ENCODE assay signal across 17 cellular contexts in genomic region chr1:15958111-15958510, GRCh38. TPM values are rescaled to one million over a fixed set of nuclear protein-coding genes. Genes with fewer than 3 reads are reported as not detected.
A peak's percentile ranks its signal among the peaks of the same experiment; 100 is the strongest.
DNase-seq lines count a peak whose midpoint lies in the region; ATAC-seq and TF ChIP-seq lines count a peak whose summit lies in the region.
"Had no signal": no experiment of that assay in that cellular context is flagged by ENCODE, and none has a peak within 500 bp of the region (broad histone marks: within the 10 kb centered on the region; RNA-seq: fewer than 3 reads in every experiment).

No MANE protein-coding gene starts in this region.

- intact Hi-C loops in activated CD4-positive, alpha-beta T cell treated with anti-CD3 and anti-CD28 coated beads for 36 hours (cut with DNase I, micrococcal nuclease) = no loop called here
- intact Hi-C loops in spleen (cut with DNase I; ENCODE audit: low total_unique reads) = no loop called here

- H3K27ac ChIP-seq in VCaP (peak overlapping the region; percentile 69), spleen (peak overlapping the region in 3 of 8 donors; percentile 26 to 50 (median 38))
- H3K27ac ChIP-seq: parathyroid adenoma had no signal

- 54 to 85% (median 62%) methylated on average over 5 of the region's 5 CpGs for WGBS in spleen, 5 donors

- no peak for DNase-seq in activated CD4-positive, alpha-beta T cell treated with anti-CD3 and anti-CD28 coated beads for 36 hours
- DNase-seq in activated CD4-positive, alpha-beta T cell treated with anti-CD3 and anti-CD28 coated beads, Interleukin-2, amount 10 ng/mL, durations not matched to agents 7 days and 5 days = no peak
- no peak for DNase-seq in effector memory CD8-positive, alpha-beta T cell
- DNase-seq in spleen = peak; percentile 40
- no peak for DNase-seq in OCI-M1 (lab: John Stamatoyannopoulos, UW)
- DNase-seq in NCI-H1417 treated with DMSO at 0.1 percent for 48 hours (lab: John Stamatoyannopoulos, UW) = no peak
- no peak for DNase-seq in stimulated activated CD4-positive, alpha-beta T cell treated with anti-CD3 and anti-CD28 coated beads, Interleukin-1b, Interleukin-23, amount 100 ng/mL, for 48 hours
- DNase-seq: 8988T; activated CD4-positive, alpha-beta T cell treated with anti-CD3 and anti-CD28 coated beads, Interleukin-2, amount 50 U/mL, for 4 hours; activated naive CD4-positive, alpha-beta T cell; CD8-positive, alpha-beta memory T cell; central memory CD4-positive, alpha-beta T cell; NCI-H2171; T-helper 9 cell had no signal

- H3K27me3 Mint-ChIP-seq in activated CD4-positive, alpha-beta T cell treated with anti-CD3 and anti-CD28 coated beads for 36 hours = no peaks in the 10 kb centered on the region
- no peaks in the 10 kb centered on the region for H3K27me3 Mint-ChIP-seq in activated CD4-positive, alpha-beta T cell treated with anti-CD3 and anti-CD28 coated beads, Interleukin-2, amount 10 ng/mL, durations not matched to agents 7 days and 5 days
- no peaks in the 10 kb centered on the region for H3K27me3 Mint-ChIP-seq in effector memory CD8-positive, alpha-beta T cell
- H3K27me3 Mint-ChIP-seq: CD8-positive, alpha-beta memory T cell had no signal

- H3K36me3 Mint-ChIP-seq in activated CD4-positive, alpha-beta T cell treated with anti-CD3 and anti-CD28 coated beads for 36 hours (ENCODE audit: low read depth) = peaks cover 35% of the 10 kb centered on the region
- H3K36me3 Mint-ChIP-seq in activated CD4-positive, alpha-beta T cell treated with anti-CD3 and anti-CD28 coated beads, Interleukin-2, amount 10 ng/mL, durations not matched to agents 7 days and 5 days (ENCODE audit: low read depth) = peaks cover 11% of the 10 kb centered on the region
- H3K36me3 Mint-ChIP-seq in effector memory CD8-positive, alpha-beta T cell (ENCODE audit: insufficient read depth) = peaks cover 15% of the 10 kb centered on the region

- TF ChIP-seq CTCF in VCaP (conservative IDR thresholded peaks at IDR 0.05) (no peak), spleen (IDR thresholded peaks at IDR 0.05 in 8 of 11, conservative IDR thresholded peaks at IDR 0.05 in 3 of 11) (no peak)

- H3K4me1 ChIP-seq in spleen = peaks cover 28 to 99% (median 74%) of the 10 kb centered on the region in 6 donors

- no peak for TF ChIP-seq POLR2A in spleen (IDR thresholded peaks at IDR 0.05)

- H3K9me3 Mint-ChIP-seq in activated CD4-positive, alpha-beta T cell treated with anti-CD3 and anti-CD28 coated beads for 36 hours (ENCODE audit: low read depth) = no peaks in the 10 kb centered on the region
- no peaks in the 10 kb centered on the region for H3K9me3 Mint-ChIP-seq in activated CD4-positive, alpha-beta T cell treated with anti-CD3 and anti-CD28 coated beads, Interleukin-2, amount 10 ng/mL, durations not matched to agents 7 days and 5 days
- H3K9me3 Mint-ChIP-seq in effector memory CD8-positive, alpha-beta T cell = no peaks in the 10 kb centered on the region
- H3K9me3 Mint-ChIP-seq: CD8-positive, alpha-beta memory T cell had no signal

- no peak for ATAC-seq in activated CD4-positive, alpha-beta T cell treated with anti-CD3 and anti-CD28 coated beads for 36 hours
- ATAC-seq in effector memory CD8-positive, alpha-beta T cell (replicated peaks) = no peak

- H3K27me3 ChIP-seq in spleen (replicated peaks in 1 of 7) = no peaks in the 10 kb centered on the region

- H3K27ac Mint-ChIP-seq in activated CD4-positive, alpha-beta T cell treated with anti-CD3 and anti-CD28 coated beads for 36 hours = peak overlapping the region; percentile 74
- H3K27ac Mint-ChIP-seq in activated CD4-positive, alpha-beta T cell treated with anti-CD3 and anti-CD28 coated beads, Interleukin-2, amount 10 ng/mL, durations not matched to agents 7 days and 5 days = no peak overlapping the region
- H3K27ac Mint-ChIP-seq in effector memory CD8-positive, alpha-beta T cell = peak overlapping the region; percentile 6 to 79

- peaks cover 92% of the 10 kb centered on the region for H3K4me1 Mint-ChIP-seq in activated CD4-positive, alpha-beta T cell treated with anti-CD3 and anti-CD28 coated beads for 36 hours
- H3K4me1 Mint-ChIP-seq in activated CD4-positive, alpha-beta T cell treated with anti-CD3 and anti-CD28 coated beads, Interleukin-2, amount 10 ng/mL, durations not matched to agents 7 days and 5 days = peaks cover 55% of the 10 kb centered on the region
- H3K4me1 Mint-ChIP-seq in effector memory CD8-positive, alpha-beta T cell (ENCODE audit: low read depth in 2 of 2) = peaks cover 33 to 42% of the 10 kb centered on the region in 2 donors

- H3K4me3 ChIP-seq in spleen = no peak overlapping the region
- H3K4me3 ChIP-seq: smooth muscle cell had no signal

- H3K9me3 ChIP-seq in spleen = no peaks in the 10 kb centered on the region

- CTCF ChIA-PET in activated CD4-positive, alpha-beta T cell treated with anti-CD3 and anti-CD28 coated beads for 36 hours (lab: Charles Lee) = interaction anchor here (0.6 to 1.5 kb wide), 3 partner anchors 10 to 36 kb away, joined by 3 to 5 read pairs (median 3); no protein-coding TSS in a partner anchor
- CTCF ChIA-PET in activated CD4-positive, alpha-beta T cell treated with anti-CD3 and anti-CD28 coated beads, Interleukin-2, amount 10 ng/mL, durations not matched to agents 7 days and 5 days (lab: Charles Lee) = interaction anchor here (0.8 kb wide), 1 partner anchor 9 kb away, joined by 3 read pairs; no protein-coding TSS in a partner anchor

- H3K4me3 Mint-ChIP-seq in activated CD4-positive, alpha-beta T cell treated with anti-CD3 and anti-CD28 coated beads for 36 hours = no peak overlapping the region
- H3K4me3 Mint-ChIP-seq in activated CD4-positive, alpha-beta T cell treated with anti-CD3 and anti-CD28 coated beads, Interleukin-2, amount 10 ng/mL, durations not matched to agents 7 days and 5 days = no peak overlapping the region
- H3K4me3 Mint-ChIP-seq in effector memory CD8-positive, alpha-beta T cell = no peak overlapping the region
- H3K4me3 Mint-ChIP-seq: CD8-positive, alpha-beta memory T cell had no signal

- POLR2A ChIA-PET in activated CD4-positive, alpha-beta T cell treated with anti-CD3 and anti-CD28 coated beads for 36 hours (lab: Charles Lee) = interaction anchor here (0.6 kb wide), 1 partner anchor 131 kb away, joined by 3 read pairs; no protein-coding TSS in a partner anchor
- POLR2A ChIA-PET in activated CD4-positive, alpha-beta T cell treated with anti-CD3 and anti-CD28 coated beads, Interleukin-2, amount 10 ng/mL, durations not matched to agents 7 days and 5 days (lab: Charles Lee) = no interaction called here

- peaks cover 0 to 30% (median 0%) of the 10 kb centered on the region in 6 donors for H3K36me3 ChIP-seq in spleen

RNA-seq across cellular contexts. Expression of gene ZBTB17, which starts 17.8 kb away (rescaled TPM):
- total RNA-seq in activated CD4-positive, alpha-beta T cell treated with anti-CD3 and anti-CD28 coated beads for 36 hours = 10 to 100 TPM; 47.7 to 48.3 TPM
- 10 to 100 TPM; 34.8 to 38.8 TPM for total RNA-seq in activated CD4-positive, alpha-beta T cell treated with anti-CD3 and anti-CD28 coated beads, Interleukin-2, amount 10 ng/mL, durations not matched to agents 7 days and 5 days
- total RNA-seq in spleen = 10 to 100 TPM; 36.8 to 73.4 (median 52.1) TPM
- polyA plus RNA-seq in spleen = 100 to 1,000 TPM in 2 of 3 donors, 10 to 100 TPM in 1; 46.5 to 139 (median 111) TPM

RNA-seq across cellular contexts. Expression of gene SRARP, which starts 45.9 kb away (rescaled TPM):
- not detected for total RNA-seq in activated CD4-positive, alpha-beta T cell treated with anti-CD3 and anti-CD28 coated beads for 36 hours
- total RNA-seq in activated CD4-positive, alpha-beta T cell treated with anti-CD3 and anti-CD28 coated beads, Interleukin-2, amount 10 ng/mL, durations not matched to agents 7 days and 5 days = not detected
- not detected for total RNA-seq in spleen
- polyA plus RNA-seq in spleen = not detected
- total RNA-seq: CD8-positive, alpha-beta memory T cell; smooth muscle cell had no signal
- polyA plus RNA-seq: CD8-positive, alpha-beta memory T cell; smooth muscle cell had no signal

RNA-seq across cellular contexts. Expression of gene HSPB7, which starts 59.7 kb away (rescaled TPM):
- not detected for total RNA-seq in activated CD4-positive, alpha-beta T cell treated with anti-CD3 and anti-CD28 coated beads for 36 hours
- total RNA-seq in activated CD4-positive, alpha-beta T cell treated with anti-CD3 and anti-CD28 coated beads, Interleukin-2, amount 10 ng/mL, durations not matched to agents 7 days and 5 days = not detected
- 1 to 10 TPM in 6 of 7 donors, under 1 TPM in 1; 0.60 to 3.7 (median 2.2) TPM for total RNA-seq in spleen
- polyA plus RNA-seq in spleen = 1 to 10 TPM; 2.3 to 8.1 (median 4.2) TPM
- total RNA-seq: CD8-positive, alpha-beta memory T cell had no signal
- polyA plus RNA-seq: CD8-positive, alpha-beta memory T cell had no signal
